1 cellular context compared by ENCODE assay signal in the genomic region with DNA sequence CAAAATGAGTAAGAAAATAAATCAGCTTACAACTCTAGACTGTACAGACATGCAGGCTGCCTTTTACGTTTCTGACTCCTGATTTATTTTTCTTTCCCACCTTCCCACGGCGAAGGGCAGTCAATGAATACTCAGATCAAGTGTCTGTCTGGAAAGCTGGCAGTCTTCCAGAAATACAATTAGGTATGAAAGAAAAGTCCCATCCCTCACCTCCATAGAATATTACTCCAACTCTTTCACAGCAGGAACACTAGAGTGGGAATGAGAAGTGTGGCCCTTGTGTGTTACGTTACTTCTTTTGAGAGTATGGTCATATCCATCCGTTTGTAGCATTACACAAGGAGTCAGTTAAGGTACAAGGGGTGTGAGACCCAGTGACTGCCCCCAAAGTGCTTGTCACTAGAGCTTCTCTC.
TF ChIP-seq lines count a peak whose summit lies in the region.

No MANE protein-coding gene starts in this region.

TF ChIP-seq in H1, 55 proteins besides CTCF, POLR2A, EP300 and RAD21 (continued from another document):
- no peak for TF ChIP-seq HDAC6 (IDR thresholded peaks at IDR 0.05; ENCODE audit: low read depth, low read length)
- TF ChIP-seq FOSL1 (IDR thresholded peaks at IDR 0.05; ENCODE audit: insufficient read depth, low read depth, low read length) = no peak
- no peak for TF ChIP-seq GABPA (IDR thresholded peaks at IDR 0.05; ENCODE audit: borderline replicate concordance, insufficient read depth, low read length)
- TF ChIP-seq CTBP2 (IDR thresholded peaks at IDR 0.05; ENCODE audit: borderline replicate concordance, insufficient read depth, insufficient read length, low read length) = no peak
TF ChIP-seq in H1: peak in this region for 0.
